In genomic region chr17:40483679-40484078, GRCh38 we compare ENCODE assay signal across 19 cellular contexts. TPM values are rescaled to one million over a fixed set of nuclear protein-coding genes. Genes with fewer than 3 reads are reported as not detected.
DNase-seq lines count a peak whose midpoint lies in the region; ATAC-seq and TF ChIP-seq lines count a peak whose summit lies in the region.
"Had no signal": no experiment of that assay in that cellular context is flagged by ENCODE, and none has a peak within 500 bp of the region (broad histone marks: within the 10 kb centered on the region; RNA-seq: fewer than 3 reads in every experiment).

No MANE protein-coding gene starts in this region.

- peaks cover 49% of the 10 kb centered on the region for H3K9me1 ChIP-seq in IMR-90 (ENCODE audit: insufficient read depth, low read length)

- H3K9ac ChIP-seq in IMR-90 (ENCODE audit: low read depth, low read length), result no peak overlapping the region

- peak overlapping the region; percentile 95 for H2BK120ac ChIP-seq in IMR-90 (ENCODE audit: low read depth, low read length)

- WGBS in IMR-90 (ENCODE audit: extremely low coverage in 2 of 2, insufficient read length in 1 of 2), 2 experiments, result 71% methylated on average over 2 of the region's 4 CpGs; no CpG with 5 or more reads in 1 of the 2 experiments

- in situ Hi-C loops in IMR-90 (cut with MboI; ENCODE audit: low sequenced_read_pairs), result no loop called here

- H2BK20ac ChIP-seq in IMR-90 (ENCODE audit: low read depth, low read length), result peak overlapping the region; percentile 93

- no peaks in the 10 kb centered on the region for H3K36me3 ChIP-seq in IMR-90 (ENCODE audit: control insufficient read depth, insufficient read depth, low read length)
- H3K36me3 ChIP-seq in breast epithelium, result no peaks in the 10 kb centered on the region
- H3K36me3 ChIP-seq: prostate gland, upper lobe of right lung had no signal

- H2BK5ac ChIP-seq in IMR-90 (ENCODE audit: low read depth, low read length, poor library complexity, severe bottlenecking), result peak overlapping the region; percentile 97

- dilution Hi-C loops in IMR-90 (cut with HindIII; ENCODE audit: low sequenced_read_pairs, unreplicated experiment), result no loop called here

- DNase-seq in T-helper 2 cell treated with Interferon-gamma antibody and Interleukin-4, amounts not matched to agents 5 μg/mL and 100 μg/mL, for 36 hours (ENCODE audit: low spot score), result no peak
- DNase-seq in T-helper 2 cell (no peak), IMR-90 (no peak), breast epithelium (ENCODE audit: low spot score in 2 of 2) (no peak), HCEC 1CT (no peak)
- DNase-seq in naive thymus-derived CD8-positive, alpha-beta T cell, result no peak
- DNase-seq in stimulated activated CD4-positive, alpha-beta T cell treated with anti-CD3 and anti-CD28 coated beads, Interleukin-4, amount 100 ng/mL, for 4 hours, result no peak
- DNase-seq: activated T-cell treated with anti-CD3 and anti-CD28 coated beads for 4 hours; NCI-H1930; NCI-H510A treated with DMSO at 0.1 percent for 48 hours; stimulated activated CD4-positive, alpha-beta T cell treated with anti-CD3 and anti-CD28 coated beads, Interleukin-12 subunit alpha, Interleukin-12 subunit beta, amount 100 ng/mL, for 4 hours; stimulated activated naive CD8-positive, alpha-beta T cell treated with anti-CD3 and anti-CD28 coated beads, Interleukin-15, Interleukin-2, amounts not matched to agents 100 U/mL and 50 U/mL, for 24 hours; upper lobe of right lung had no signal

- TF ChIP-seq POLR2A in IMR-90 (IDR thresholded peaks at IDR 0.05; ENCODE audit: low read depth, low read length) (no peak), breast epithelium (IDR thresholded peaks at IDR 0.05) (no peak)

- no peak overlapping the region for H3K4me2 ChIP-seq in IMR-90 (ENCODE audit: low read depth, low read length)

- no TSS peak for BruUV-seq in IMR-90 (replicated peaks; lab: Mats Ljungman, UMichigan)

- intact Hi-C loops in IMR-90 (cut with micrococcal nuclease) (no loop called here), breast epithelium (cut with DNase I; ENCODE audit: low total_unique reads) (no loop called here)

- H4K8ac ChIP-seq in IMR-90 (ENCODE audit: low read depth in 2 of 2, low read length in 2 of 2), result peak overlapping the region; percentile 87 to 96

- H3K9me3 ChIP-seq in IMR-90 (ENCODE audit: control insufficient read depth, insufficient read depth, low read length) (no peaks in the 10 kb centered on the region), breast epithelium (no peaks in the 10 kb centered on the region)
- H3K9me3 ChIP-seq: prostate gland, upper lobe of right lung had no signal

- no peaks in the 10 kb centered on the region for H3K27me3 ChIP-seq in IMR-90 (ENCODE audit: control insufficient read depth, insufficient read depth, low read length)
- H3K27me3 ChIP-seq in breast epithelium, result no peaks in the 10 kb centered on the region
- H3K27me3 ChIP-seq: upper lobe of right lung had no signal

- H3K4me3 Mint-ChIP-seq in T-helper 2 cell treated with Interferon-gamma antibody and Interleukin-4, amounts not matched to agents 5 μg/mL and 100 μg/mL, for 36 hours, result no peak overlapping the region
- no peak overlapping the region for H3K4me3 Mint-ChIP-seq in naive thymus-derived CD8-positive, alpha-beta T cell
- H3K4me3 Mint-ChIP-seq: WTC11 had no signal

- peak overlapping the region; percentile 89; the same call in 1 of the 2 replicates for H3K27ac ChIP-seq in IMR-90 (ENCODE audit: insufficient read depth, low read length)
- peak overlapping the region; percentile 42 to 94 for H3K27ac ChIP-seq in breast epithelium
- H3K27ac ChIP-seq: prostate gland, upper lobe of right lung had no signal

- H4K91ac ChIP-seq in IMR-90 (ENCODE audit: insufficient read depth, low read depth, low read length), result peak overlapping the region; percentile 98

- peak overlapping the region; percentile 95 for H3K4ac ChIP-seq in IMR-90 (ENCODE audit: low read depth, low read length)

- TF ChIP-seq CTCF in IMR-90 (conservative IDR thresholded peaks at IDR 0.05; ENCODE audit: low read depth, low read length), result no peak
- no peak for TF ChIP-seq CTCF in breast epithelium (IDR thresholded peaks at IDR 0.05)

- peaks cover 0 to 25% of the 10 kb centered on the region in 2 experiments; a peak in 2 of 4 replicates for H3K79me1 ChIP-seq in IMR-90 (ENCODE audit: low read depth in 1 of 2, low read length in 2 of 2)

- peak overlapping the region; percentile 66 for H3K27ac Mint-ChIP-seq in T-helper 2 cell treated with Interferon-gamma antibody and Interleukin-4, amounts not matched to agents 5 μg/mL and 100 μg/mL, for 36 hours
- H3K27ac Mint-ChIP-seq in naive thymus-derived CD8-positive, alpha-beta T cell, result peak overlapping the region in 9 of 10 donors; percentile 23 to 99 (median 80)
- H3K27ac Mint-ChIP-seq: WTC11 had no signal

- peak overlapping the region; percentile 98 for H3K18ac ChIP-seq in IMR-90 (ENCODE audit: low read depth, low read length)

- H3K9me3 Mint-ChIP-seq in T-helper 2 cell treated with Interferon-gamma antibody and Interleukin-4, amounts not matched to agents 5 μg/mL and 100 μg/mL, for 36 hours, result no peaks in the 10 kb centered on the region
- H3K9me3 Mint-ChIP-seq in naive thymus-derived CD8-positive, alpha-beta T cell, result no peaks in the 10 kb centered on the region
- H3K9me3 Mint-ChIP-seq: WTC11 had no signal

- H3K23ac ChIP-seq in IMR-90 (ENCODE audit: low read depth, low read length), result peak overlapping the region; percentile 76

- H3K4me1 ChIP-seq in IMR-90 (ENCODE audit: control insufficient read depth, insufficient read depth, low read length), result peaks cover 40% of the 10 kb centered on the region
- H3K4me1 ChIP-seq in breast epithelium, result peaks cover 5 to 15% of the 10 kb centered on the region in 2 donors

- no peak for TF ChIP-seq RAD21 in IMR-90 (IDR thresholded peaks at IDR 0.05; ENCODE audit: low read length)

- no peaks in the 10 kb centered on the region for H3K27me3 Mint-ChIP-seq in T-helper 2 cell treated with Interferon-gamma antibody and Interleukin-4, amounts not matched to agents 5 μg/mL and 100 μg/mL, for 36 hours (ENCODE audit: low read depth)
- no peaks in the 10 kb centered on the region for H3K27me3 Mint-ChIP-seq in naive thymus-derived CD8-positive, alpha-beta T cell

- peak overlapping the region; percentile 86 for H3K14ac ChIP-seq in IMR-90 (replicated peaks; ENCODE audit: low read depth, low read length)

- H4K20me1 ChIP-seq in IMR-90 (ENCODE audit: insufficient read depth, low read length), result no peaks in the 10 kb centered on the region

- peaks cover 75% of the 10 kb centered on the region for H3K4me1 Mint-ChIP-seq in T-helper 2 cell treated with Interferon-gamma antibody and Interleukin-4, amounts not matched to agents 5 μg/mL and 100 μg/mL, for 36 hours (ENCODE audit: low read depth)
- peaks cover 27 to 69% (median 47%) of the 10 kb centered on the region in 4 donors for H3K4me1 Mint-ChIP-seq in naive thymus-derived CD8-positive, alpha-beta T cell

- peak overlapping the region; percentile 97 for H4K5ac ChIP-seq in IMR-90 (ENCODE audit: low read depth, low read length)

- CTCF ChIA-PET in IMR-90 (lab: Yijun Ruan, JAX), result no interaction called here

- H2AK9ac ChIP-seq in IMR-90 (replicated peaks; ENCODE audit: low read depth, low read length, poor library complexity), result peak overlapping the region; percentile 52

- no peak for ATAC-seq in IMR-90 (ENCODE audit: low read depth)
- ATAC-seq in naive thymus-derived CD8-positive, alpha-beta T cell, result no peak
- no peak for ATAC-seq in GM21515 (IDR thresholded peaks at IDR 0.05; ENCODE audit: unreplicated experiment)
- ATAC-seq: stimulated activated naive CD8-positive, alpha-beta T cell treated with anti-CD3 and anti-CD28 coated beads, Interleukin-15, Interleukin-2, amounts not matched to agents 100 U/mL and 50 U/mL, for 24 hours; upper lobe of right lung; WTC11 had no signal

- peaks cover 13% of the 10 kb centered on the region for H3K36me3 Mint-ChIP-seq in T-helper 2 cell treated with Interferon-gamma antibody and Interleukin-4, amounts not matched to agents 5 μg/mL and 100 μg/mL, for 36 hours (ENCODE audit: low read depth)
- H3K36me3 Mint-ChIP-seq in naive thymus-derived CD8-positive, alpha-beta T cell, result no peaks in the 10 kb centered on the region
- H3K36me3 Mint-ChIP-seq: WTC11 had no signal

- peak overlapping the region; percentile 94 for H2BK15ac ChIP-seq in IMR-90 (ENCODE audit: low read depth, low read length)

- no peak overlapping the region; the same call in 1 of the 2 replicates for H3K56ac ChIP-seq in IMR-90 (ENCODE audit: extremely low read depth, insufficient read depth, low read length)

- peak overlapping the region; percentile 99 for H2AK5ac ChIP-seq in IMR-90 (ENCODE audit: low read depth, low read length)

- peak overlapping the region; percentile 37 for H2AFZ ChIP-seq in IMR-90 (replicated peaks; ENCODE audit: low read length, poor library complexity)

- H3K4me3 ChIP-seq in IMR-90 (ENCODE audit: insufficient read depth, low read depth, low read length) (no peak overlapping the region), breast epithelium (no peak overlapping the region)
- H3K4me3 ChIP-seq: prostate gland, upper lobe of right lung had no signal

- POLR2A ChIA-PET in IMR-90 (lab: Charles Lee; ENCODE audit: unreplicated experiment), result no interaction called here
- POLR2A ChIA-PET in naive thymus-derived CD8-positive, alpha-beta T cell (lab: Charles Lee), result interaction anchor here (0.6 to 1.2 kb wide), 2 partner anchors 50 to 270 kb away, joined by 3 read pairs; no protein-coding TSS in a partner anchor

RNA-seq across cellular contexts. Expression of gene TNS4, which starts 17.7 kb away (rescaled TPM):
- total RNA-seq in IMR-90 (2012; rRNA removed), result 0.28 TPM in 1 of 2 replicates, not detected in the other
- polyA plus RNA-seq in IMR-90 (2012; rRNA removed), result 0.07 TPM in 1 of 2 replicates, not detected in the other
- polyA plus RNA-seq in IMR-90 (2012; cell fraction: cytosol; rRNA removed), result 0.07 and 0.08 TPM in 2 replicates
- polyA plus RNA-seq in IMR-90 (2012; cell fraction: nucleus; rRNA removed; ENCODE audit: low replicate concordance), result 0.33 and 0.57 TPM in 2 replicates
- total RNA-seq in breast epithelium, result 10 to 100 TPM in 2 of 3 donors, not detected in 1; 30.5 to 52.2 TPM
- not detected for total RNA-seq in naive thymus-derived CD8-positive, alpha-beta T cell
- not detected for polyA plus RNA-seq in naive thymus-derived CD8-positive, alpha-beta T cell
- total RNA-seq: fibroblast of villous mesenchyme had no signal
- polyA plus RNA-seq: liver had no signal

RNA-seq across cellular contexts. Expression of gene IGFBP4, which starts 40.4 kb away (rescaled TPM):
- total RNA-seq in IMR-90 (2012; rRNA removed) (257 and 308 TPM in 2 replicates), breast epithelium (100 to 1,000 TPM; 191 to 893 (median 278) TPM)
- 1,187 TPM in 2 replicates for polyA plus RNA-seq in IMR-90 (2012; rRNA removed)
- polyA plus RNA-seq in IMR-90 (2012; cell fraction: cytosol; rRNA removed), result 1,397 and 1,707 TPM in 2 replicates
- 452 and 510 TPM in 2 replicates for polyA plus RNA-seq in IMR-90 (2012; cell fraction: nucleus; rRNA removed; ENCODE audit: low replicate concordance)
- total RNA-seq in naive thymus-derived CD8-positive, alpha-beta T cell, result under 1 TPM; 0.80 to 0.86 TPM
- polyA plus RNA-seq in naive thymus-derived CD8-positive, alpha-beta T cell, result 1 to 10 TPM in 1 of 3 donors, under 1 TPM in 1, not detected in 1; 0.09 to 1.0 TPM
- total RNA-seq: OCI-LY7 had no signal

Comparison
In these comparisons a context has a peak if more than half of its experiments do, and no peak if none do; other contexts are left out.
1. RNA of gene IGFBP4, which starts 40.4 kb away (total RNA-seq): 257 to 308 TPM in IMR-90 and 191 to 893 TPM in breast epithelium; 0.80 to 0.86 TPM in naive thymus-derived CD8-positive, alpha-beta T cell; every median in the first group is over 100 times any median in the second.